Comparison of ENCODE assay signal across 18 cellular contexts in genomic region chr14:79740043-79740442, GRCh38.
"Had no signal": no experiment of that assay in that cellular context is flagged by ENCODE, and none has a peak within 500 bp of the region (broad histone marks: within the 10 kb centered on the region; RNA-seq: fewer than 3 reads in every experiment).

No MANE protein-coding gene starts in this region.

- ATAC-seq: lower lobe of right lung; pancreas; right lobe of liver; stimulated activated effector memory CD8-positive, alpha-beta T cell treated with anti-CD3 and anti-CD28 coated beads, Interleukin-12 subunit alpha, Interleukin-12 subunit beta, amount 100 ng/mL, for 72 hours; stimulated activated naive CD8-positive, alpha-beta T cell treated with anti-CD3 and anti-CD28 coated beads, Interleukin-15, Interleukin-2, amounts not matched to agents 100 U/mL and 50 U/mL, for 24 hours had no signal

- H3K36me3 ChIP-seq: left ventricle myocardium inferior, lower lobe of right lung, pancreas, prostate gland, right lobe of liver, suprapubic skin, thyroid gland had no signal

- H3K27ac Mint-ChIP-seq: dendritic cell treated with granulocyte-macrophage colony-stimulating factor and Interleukin-4, amounts not matched to agents 40 ng/mL and 50 ng/mL, for 4 days; memory B cell; naive B cell; stimulated activated effector memory CD8-positive, alpha-beta T cell treated with anti-CD3 and anti-CD28 coated beads, Interleukin-12 subunit alpha, Interleukin-12 subunit beta, amount 100 ng/mL, for 72 hours; type B pancreatic cell had no signal

- H3K27me3 ChIP-seq: pancreas, right lobe of liver, suprapubic skin, thyroid gland had no signal

- H3K4me3 ChIP-seq: left ventricle myocardium inferior, lower lobe of right lung, pancreas, prostate gland, right lobe of liver, suprapubic skin, thyroid gland had no signal

- H3K27ac ChIP-seq: left ventricle myocardium inferior, lower lobe of right lung, pancreas, prostate gland, right lobe of liver, suprapubic skin, thyroid gland had no signal

- H3K9me3 ChIP-seq: pancreas, prostate gland, right lobe of liver, thyroid gland had no signal

- H3K4me1 ChIP-seq: left ventricle myocardium inferior, lower lobe of right lung, pancreas, prostate gland, right lobe of liver, suprapubic skin, thyroid gland had no signal

- DNase-seq: islet precursor cell; left ventricle myocardium inferior; lower lobe of right lung; naive B cell; pancreas; right lobe of liver; stimulated activated CD4-positive, alpha-beta T cell treated with anti-CD3 and anti-CD28 coated beads, Interleukin-4, amount 100 ng/mL, for 1 hour; stimulated activated CD8-positive, alpha-beta memory T cell treated with anti-CD3 and anti-CD28 coated beads, Interleukin-4, amount 100 ng/mL, for 48 hours; stimulated activated naive CD8-positive, alpha-beta T cell treated with anti-CD3 and anti-CD28 coated beads, Interleukin-15, Interleukin-2, amounts not matched to agents 100 U/mL and 50 U/mL, for 24 hours; thyroid gland had no signal

- H3K36me3 Mint-ChIP-seq: naive B cell; stimulated activated effector memory CD8-positive, alpha-beta T cell treated with anti-CD3 and anti-CD28 coated beads, Interleukin-12 subunit alpha, Interleukin-12 subunit beta, amount 100 ng/mL, for 72 hours had no signal

- H3K27me3 Mint-ChIP-seq: central memory CD8-positive, alpha-beta T cell; dendritic cell treated with granulocyte-macrophage colony-stimulating factor and Interleukin-4, amounts not matched to agents 40 ng/mL and 50 ng/mL, for 4 days; memory B cell; naive B cell; type B pancreatic cell had no signal

- H3K4me1 Mint-ChIP-seq: central memory CD8-positive, alpha-beta T cell; memory B cell; naive B cell; stimulated activated effector memory CD8-positive, alpha-beta T cell treated with anti-CD3 and anti-CD28 coated beads, Interleukin-12 subunit alpha, Interleukin-12 subunit beta, amount 100 ng/mL, for 72 hours had no signal

- H3K4me3 Mint-ChIP-seq: central memory CD8-positive, alpha-beta T cell; dendritic cell treated with granulocyte-macrophage colony-stimulating factor and Interleukin-4, amounts not matched to agents 40 ng/mL and 50 ng/mL, for 4 days; memory B cell; naive B cell; nephron; stimulated activated effector memory CD8-positive, alpha-beta T cell treated with anti-CD3 and anti-CD28 coated beads, Interleukin-12 subunit alpha, Interleukin-12 subunit beta, amount 100 ng/mL, for 72 hours; type B pancreatic cell had no signal
